13 cellular contexts compared by ENCODE assay signal in genomic region chr9:98409637-98410173, GRCh38.
DNase-seq lines count a peak whose midpoint lies in the region; ATAC-seq and TF ChIP-seq lines count a peak whose summit lies in the region.
"Had no signal": no experiment of that assay in that cellular context is flagged by ENCODE, and none has a peak within 500 bp of the region (broad histone marks: within the 10 kb centered on the region; RNA-seq: fewer than 3 reads in every experiment).

No MANE protein-coding gene starts in this region.

- H3K27ac Mint-ChIP-seq in GM23338: no peak overlapping the region

- H3F3A ChIP-seq in GM23338 (replicated peaks; ENCODE audit: low read depth): no peaks in the 10 kb centered on the region

- TF ChIP-seq POLR2A in esophagus squamous epithelium (IDR thresholded peaks at IDR 0.05): no peak

- intact Hi-C loops in esophagus squamous epithelium (cut with DNase I): no loop called here

- peak overlapping the region; percentile 93 for H2AFZ ChIP-seq in ACC112 (ENCODE audit: low read length, unreplicated experiment)
- H2AFZ ChIP-seq in GM23338: peak overlapping the region; percentile 30; the same call in 1 of the 2 replicates

- no peaks in the 10 kb centered on the region for H4K20me1 ChIP-seq in GM23338 (replicated peaks; ENCODE audit: insufficient read depth)

- ATAC-seq in GM23338 (no peak), GM18511 (IDR thresholded peaks at IDR 0.05; ENCODE audit: unreplicated experiment) (no peak), GM21528 (IDR thresholded peaks at IDR 0.05; ENCODE audit: low FRiP score, unreplicated experiment) (no peak), HG02885 (IDR thresholded peaks at IDR 0.05; ENCODE audit: poor library complexity, unreplicated experiment) (no peak)

- H3K9me3 ChIP-seq in esophagus squamous epithelium: no peaks in the 10 kb centered on the region

- H3K27ac ChIP-seq in ACC112 (ENCODE audit: low read depth, low read length): no peak overlapping the region
- H3K27ac ChIP-seq in GM23338 (ENCODE audit: low read depth): no peak overlapping the region
- H3K27ac ChIP-seq in esophagus squamous epithelium: no peak overlapping the region

- H3K4me3 ChIP-seq in ACC112 (ENCODE audit: low read depth, low read length): no peak overlapping the region
- no peak overlapping the region for H3K4me3 ChIP-seq in GM23338
- no peak overlapping the region for H3K4me3 ChIP-seq in fibroblast of mammary gland (ENCODE audit: control insufficient read depth, low read depth, low read length)
- H3K4me3 ChIP-seq in esophagus squamous epithelium: no peak overlapping the region

- peaks cover 7% of the 10 kb centered on the region for H3K27me3 Mint-ChIP-seq in GM23338 (ENCODE audit: insufficient read depth, low read depth, poor library complexity)

- 66 to 69% methylated on average over 5 to 6 of the region's 6 CpGs for WGBS in esophagus squamous epithelium, 2 donors

- H3K4me1 ChIP-seq in ACC112 (ENCODE audit: control insufficient read depth, insufficient read depth, low read length, unreplicated experiment) (peaks cover 12% of the 10 kb centered on the region), GM23338 (ENCODE audit: insufficient read depth) (peaks cover 31% of the 10 kb centered on the region), esophagus squamous epithelium (no peaks in the 10 kb centered on the region)

- no peak for TF ChIP-seq CTCF in GM23338 (conservative IDR thresholded peaks at IDR 0.05; ENCODE audit: low read depth in 2 of 2)
- no peak for TF ChIP-seq CTCF in fibroblast of mammary gland (conservative IDR thresholded peaks at IDR 0.05; ENCODE audit: control insufficient read depth, insufficient read depth, low read depth, low read length)
- no peak for TF ChIP-seq CTCF in esophagus squamous epithelium (IDR thresholded peaks at IDR 0.05)

- no peaks in the 10 kb centered on the region for H3K36me3 ChIP-seq in ACC112 (ENCODE audit: insufficient read depth, low read length)
- H3K36me3 ChIP-seq in GM23338 (ENCODE audit: insufficient read depth): no peaks in the 10 kb centered on the region
- no peaks in the 10 kb centered on the region for H3K36me3 ChIP-seq in esophagus squamous epithelium

- DNase-seq in GM23338 (ENCODE audit: low spot score): no peak
- DNase-seq in amniotic epithelial cell (ENCODE audit: low read depth): peak; percentile 13
- peak; percentile 16 for DNase-seq in fibroblast of mammary gland (ENCODE audit: low read depth)
- DNase-seq in esophagus squamous epithelium (lab: John Stamatoyannopoulos, UW): no peak
- DNase-seq: CD8-positive, alpha-beta memory T cell; NCI-H1436 treated with DMSO at 0.1 percent for 48 hours; NCI-H2107; NCI-H748 treated with DMSO at 0.1 percent for 48 hours; SIG-M5 had no signal

- no peaks in the 10 kb centered on the region for H3K27me3 ChIP-seq in ACC112 (ENCODE audit: insufficient read depth, low read length)
- no peaks in the 10 kb centered on the region for H3K27me3 ChIP-seq in GM23338 (ENCODE audit: insufficient read depth)
- H3K27me3 ChIP-seq in esophagus squamous epithelium: no peaks in the 10 kb centered on the region

- no peak overlapping the region for H3K4me2 ChIP-seq in GM23338

- H3K4me1 Mint-ChIP-seq in GM23338: peaks cover 43% of the 10 kb centered on the region
- H3K4me1 Mint-ChIP-seq: CD8-positive, alpha-beta memory T cell had no signal

- H3K9me3 Mint-ChIP-seq in GM23338: no peaks in the 10 kb centered on the region

- no peak overlapping the region for H3K4me3 Mint-ChIP-seq in GM23338

- H3K79me2 ChIP-seq in ACC112 (ENCODE audit: control insufficient read depth, insufficient read depth, low read length, unreplicated experiment): no peaks in the 10 kb centered on the region
- H3K79me2 ChIP-seq in GM23338 (replicated peaks; ENCODE audit: insufficient read depth): no peaks in the 10 kb centered on the region

- no peaks in the 10 kb centered on the region for H3K36me3 Mint-ChIP-seq in GM23338 (ENCODE audit: low read depth)
- H3K36me3 Mint-ChIP-seq: CD8-positive, alpha-beta memory T cell had no signal

- 0 out of 2 replicates have a peak, but pooled peaks cover 4% of the 10 kb centered on the region for H3K9me2 ChIP-seq in GM23338 (ENCODE audit: insufficient read depth)

TF ChIP-seq in GM23338, 12 proteins besides CTCF, POLR2A, EP300 and RAD21:
- TF ChIP-seq EZH2phosphoT487 (IDR thresholded peaks at IDR 0.05; ENCODE audit: unreplicated experiment) (no peak), STAT1 (IDR thresholded peaks at IDR 0.05; ENCODE audit: unreplicated experiment) (no peak), ZNF331 (CRISPR knock-in tag; IDR thresholded peaks at IDR 0.05; ENCODE audit: low read depth) (no peak), ZNF114 (CRISPR knock-in tag; IDR thresholded peaks at IDR 0.05) (no peak), JUNB (IDR thresholded peaks at IDR 0.05; ENCODE audit: unreplicated experiment) (no peak), CREB1 (CRISPR knock-in tag; IDR thresholded peaks at IDR 0.05; ENCODE audit: low read depth) (no peak), NANOG (IDR thresholded peaks at IDR 0.05; ENCODE audit: borderline replicate concordance) (no peak), EZH2 (IDR thresholded peaks at IDR 0.05; ENCODE audit: low read depth, unreplicated experiment) (no peak), ETS1 (IDR thresholded peaks at IDR 0.05) (no peak), POLR2AphosphoS5 (IDR thresholded peaks at IDR 0.05; ENCODE audit: low read depth) (no peak)
- TF ChIP-seq, protein P1, sequence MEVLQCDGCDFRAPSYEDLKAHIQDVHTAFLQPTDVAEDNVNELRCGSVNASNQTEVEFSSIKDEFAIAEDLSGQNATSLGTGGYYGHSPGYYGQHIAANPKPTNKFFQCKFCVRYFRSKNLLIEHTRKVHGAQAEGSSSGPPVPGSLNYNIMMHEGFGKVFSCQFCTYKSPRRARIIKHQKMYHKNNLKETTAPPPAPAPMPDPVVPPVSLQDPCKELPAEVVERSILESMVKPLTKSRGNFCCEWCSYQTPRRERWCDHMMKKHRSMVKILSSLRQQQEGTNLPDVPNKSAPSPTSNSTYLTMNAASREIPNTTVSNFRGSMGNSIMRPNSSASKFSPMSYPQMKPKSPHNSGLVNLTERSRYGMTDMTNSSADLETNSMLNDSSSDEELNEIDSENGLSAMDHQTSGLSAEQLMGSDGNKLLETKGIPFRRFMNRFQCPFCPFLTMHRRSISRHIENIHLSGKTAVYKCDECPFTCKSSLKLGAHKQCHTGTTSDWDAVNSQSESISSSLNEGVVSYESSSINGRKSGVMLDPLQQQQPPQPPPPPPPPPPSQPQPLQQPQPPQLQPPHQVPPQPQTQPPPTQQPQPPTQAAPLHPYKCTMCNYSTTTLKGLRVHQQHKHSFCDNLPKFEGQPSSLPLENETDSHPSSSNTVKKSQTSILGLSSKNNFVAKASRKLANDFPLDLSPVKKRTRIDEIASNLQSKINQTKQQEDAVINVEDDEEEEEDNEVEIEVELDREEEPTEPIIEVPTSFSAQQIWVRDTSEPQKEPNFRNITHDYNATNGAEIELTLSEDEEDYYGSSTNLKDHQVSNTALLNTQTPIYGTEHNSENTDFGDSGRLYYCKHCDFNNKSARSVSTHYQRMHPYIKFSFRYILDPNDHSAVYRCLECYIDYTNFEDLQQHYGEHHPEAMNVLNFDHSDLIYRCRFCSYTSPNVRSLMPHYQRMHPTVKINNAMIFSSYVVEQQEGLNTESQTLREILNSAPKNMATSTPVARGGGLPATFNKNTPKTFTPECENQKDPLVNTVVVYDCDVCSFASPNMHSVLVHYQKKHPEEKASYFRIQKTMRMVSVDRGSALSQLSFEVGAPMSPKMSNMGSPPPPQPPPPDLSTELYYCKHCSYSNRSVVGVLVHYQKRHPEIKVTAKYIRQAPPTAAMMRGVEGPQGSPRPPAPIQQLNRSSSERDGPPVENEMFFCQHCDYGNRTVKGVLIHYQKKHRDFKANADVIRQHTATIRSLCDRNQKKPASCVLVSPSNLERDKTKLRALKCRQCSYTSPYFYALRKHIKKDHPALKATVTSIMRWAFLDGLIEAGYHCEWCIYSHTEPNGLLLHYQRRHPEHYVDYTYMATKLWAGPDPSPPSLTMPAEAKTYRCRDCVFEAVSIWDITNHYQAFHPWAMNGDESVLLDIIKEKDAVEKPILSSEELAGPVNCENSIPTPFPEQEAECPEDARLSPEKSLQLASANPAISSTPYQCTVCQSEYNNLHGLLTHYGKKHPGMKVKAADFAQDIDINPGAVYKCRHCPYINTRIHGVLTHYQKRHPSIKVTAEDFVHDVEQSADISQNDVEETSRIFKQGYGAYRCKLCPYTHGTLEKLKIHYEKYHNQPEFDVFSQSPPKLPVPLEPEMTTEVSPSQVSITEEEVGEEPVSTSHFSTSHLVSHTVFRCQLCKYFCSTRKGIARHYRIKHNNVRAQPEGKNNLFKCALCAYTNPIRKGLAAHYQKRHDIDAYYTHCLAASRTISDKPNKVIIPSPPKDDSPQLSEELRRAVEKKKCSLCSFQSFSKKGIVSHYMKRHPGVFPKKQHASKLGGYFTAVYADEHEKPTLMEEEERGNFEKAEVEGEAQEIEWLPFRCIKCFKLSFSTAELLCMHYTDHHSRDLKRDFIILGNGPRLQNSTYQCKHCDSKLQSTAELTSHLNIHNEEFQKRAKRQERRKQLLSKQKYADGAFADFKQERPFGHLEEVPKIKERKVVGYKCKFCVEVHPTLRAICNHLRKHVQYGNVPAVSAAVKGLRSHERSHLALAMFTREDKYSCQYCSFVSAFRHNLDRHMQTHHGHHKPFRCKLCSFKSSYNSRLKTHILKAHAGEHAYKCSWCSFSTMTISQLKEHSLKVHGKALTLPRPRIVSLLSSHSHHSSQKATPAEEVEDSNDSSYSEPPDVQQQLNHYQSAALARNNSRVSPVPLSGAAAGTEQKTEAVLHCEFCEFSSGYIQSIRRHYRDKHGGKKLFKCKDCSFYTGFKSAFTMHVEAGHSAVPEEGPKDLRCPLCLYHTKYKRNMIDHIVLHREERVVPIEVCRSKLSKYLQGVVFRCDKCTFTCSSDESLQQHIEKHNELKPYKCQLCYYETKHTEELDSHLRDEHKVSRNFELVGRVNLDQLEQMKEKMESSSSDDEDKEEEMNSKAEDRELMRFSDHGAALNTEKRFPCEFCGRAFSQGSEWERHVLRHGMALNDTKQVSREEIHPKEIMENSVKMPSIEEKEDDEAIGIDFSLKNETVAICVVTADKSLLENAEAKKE (CRISPR knock-in tag; IDR thresholded peaks at IDR 0.05): no peak

Comparison
In these comparisons a context has a peak if more than half of its experiments do, and no peak if none do; other contexts are left out.
1. DNase-seq: peak in amniotic epithelial cell (single experiment) and fibroblast of mammary gland (single experiment); none in GM23338 (single experiment) and esophagus squamous epithelium (single experiment).